In genomic region chrX:122880952-122881351, GRCh38 we compare ENCODE assay signal across 1 cellular context.
TF ChIP-seq lines count a peak whose summit lies in the region.

No MANE protein-coding gene starts in this region.

TF ChIP-seq in WTC11, 78 proteins besides CTCF, POLR2A, EP300 and RAD21:
- TF ChIP-seq MYBL2 (CRISPR knock-in tag; IDR thresholded peaks at IDR 0.05) (no peak), TP53 (CRISPR knock-in tag; IDR thresholded peaks at IDR 0.05) (no peak)
- TF ChIP-seq, protein P1, sequence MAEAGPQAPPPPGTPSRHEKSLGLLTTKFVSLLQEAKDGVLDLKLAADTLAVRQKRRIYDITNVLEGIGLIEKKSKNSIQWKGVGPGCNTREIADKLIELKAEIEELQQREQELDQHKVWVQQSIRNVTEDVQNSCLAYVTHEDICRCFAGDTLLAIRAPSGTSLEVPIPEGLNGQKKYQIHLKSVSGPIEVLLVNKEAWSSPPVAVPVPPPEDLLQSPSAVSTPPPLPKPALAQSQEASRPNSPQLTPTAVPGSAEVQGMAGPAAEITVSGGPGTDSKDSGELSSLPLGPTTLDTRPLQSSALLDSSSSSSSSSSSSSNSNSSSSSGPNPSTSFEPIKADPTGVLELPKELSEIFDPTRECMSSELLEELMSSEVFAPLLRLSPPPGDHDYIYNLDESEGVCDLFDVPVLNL (CRISPR knock-in tag; IDR thresholded peaks at IDR 0.05; ENCODE audit: borderline replicate concordance, low read depth) = no peak
